Comparison of ENCODE assay signal across 34 cellular contexts in genomic region chr15:78630886-78631633, GRCh38. TPM values are rescaled to one million over a fixed set of nuclear protein-coding genes. Genes with fewer than 3 reads are reported as not detected.
"Had no signal": no experiment of that assay in that cellular context is flagged by ENCODE, and none has a peak within 500 bp of the region (broad histone marks: within the 10 kb centered on the region; RNA-seq: fewer than 3 reads in every experiment).

No MANE protein-coding gene starts in this region.

- H3K27ac ChIP-seq: ascending aorta, cardiac muscle cell, SJCRH30, SK-N-MC, WERI-Rb-1 had no signal

- H3K4me1 ChIP-seq: ascending aorta, SJCRH30 had no signal

- H3K4me3 ChIP-seq: ascending aorta, cardiac muscle cell, MG63, SJCRH30, SK-N-MC had no signal

- H3K9me3 Mint-ChIP-seq: activated naive CD4-positive, alpha-beta T cell treated with anti-CD3 and anti-CD28 coated beads, Interleukin-2, amount 50 U/mL, for 24 hours; activated naive CD8-positive, alpha-beta T cell treated with anti-CD3 and anti-CD28 coated beads, Interleukin-2, amount 10 ng/mL, durations not matched to agents 7 days and 5 days had no signal

- H3K36me3 Mint-ChIP-seq: activated naive CD4-positive, alpha-beta T cell treated with anti-CD3 and anti-CD28 coated beads, Interleukin-2, amount 50 U/mL, for 24 hours; activated naive CD8-positive, alpha-beta T cell treated with anti-CD3 and anti-CD28 coated beads, Interleukin-2, amount 10 ng/mL, durations not matched to agents 7 days and 5 days; IgD-negative memory B cell had no signal

- ATAC-seq: activated CD8-positive, alpha-beta T cell treated with anti-CD3 and anti-CD28 coated beads, Interleukin-2, amount 10 ng/mL, durations not matched to agents 7 days and 5 days; activated T-cell treated with anti-CD3 and anti-CD28 coated beads, Interleukin-2, amount 50 U/mL, for 72 hours; activated T-helper 17 cell treated with anti-CD3 and anti-CD28 coated beads, Interleukin-2, amount 50 U/mL, for 72 hours; Panc1 had no signal

- DNase-seq: activated CD4-positive, alpha-beta T cell treated with anti-CD3 and anti-CD28 coated beads for 1 hour; activated CD4-positive, alpha-beta T cell treated with anti-CD3 and anti-CD28 coated beads for 48 hours; activated CD4-positive, CD25-positive, alpha-beta regulatory T cell; activated CD8-positive, alpha-beta memory T cell treated with anti-CD3 and anti-CD28 coated beads, Interleukin-2, amount 50 U/mL, for 48 hours; activated CD8-positive, alpha-beta T cell treated with anti-CD3 and anti-CD28 coated beads, Interleukin-2, amount 10 ng/mL, durations not matched to agents 7 days and 5 days; activated naive CD4-positive, alpha-beta T cell treated with Interleukin-2 at 50 U/mL for 16 hours; activated naive CD8-positive, alpha-beta T cell treated with anti-CD3 and anti-CD28 coated beads, Interleukin-2, amount 10 ng/mL, durations not matched to agents 7 days and 5 days; activated T-cell treated with anti-CD3 and anti-CD28 coated beads, Interleukin-2, amount 50 U/mL, for 72 hours; amygdala; Kasumi-1; KG1; MG63; NCI-H1048; NCI-H1105 treated with DMSO at 0.1 percent for 48 hours; NCI-H1436; NCI-H1694 treated with DMSO at 0.1 percent for 48 hours; NCI-H2029; NCI-H345; NCI-H524 treated with DMSO at 0.1 percent for 48 hours; SHP77; SJCRH30; T1000; WERI-Rb-1 had no signal

- H3K4me1 Mint-ChIP-seq: activated naive CD4-positive, alpha-beta T cell treated with anti-CD3 and anti-CD28 coated beads, Interleukin-2, amount 50 U/mL, for 24 hours; activated naive CD8-positive, alpha-beta T cell treated with anti-CD3 and anti-CD28 coated beads, Interleukin-2, amount 10 ng/mL, durations not matched to agents 7 days and 5 days; activated T-helper 17 cell treated with anti-CD3 and anti-CD28 coated beads, Interleukin-2, amount 50 U/mL, for 72 hours; IgD-negative memory B cell had no signal

- H3K27me3 ChIP-seq: ascending aorta, cardiac muscle cell had no signal

- H3K36me3 ChIP-seq: ascending aorta, cardiac muscle cell, MG63, SJCRH30 had no signal

- H3K27ac Mint-ChIP-seq: activated CD8-positive, alpha-beta T cell treated with anti-CD3 and anti-CD28 coated beads, Interleukin-2, amount 10 ng/mL, durations not matched to agents 7 days and 5 days; activated naive CD4-positive, alpha-beta T cell treated with anti-CD3 and anti-CD28 coated beads, Interleukin-2, amount 50 U/mL, for 24 hours; activated naive CD8-positive, alpha-beta T cell treated with anti-CD3 and anti-CD28 coated beads, Interleukin-2, amount 10 ng/mL, durations not matched to agents 7 days and 5 days; activated T-cell treated with anti-CD3 and anti-CD28 coated beads, Interleukin-2, amount 50 U/mL, for 72 hours; activated T-helper 17 cell treated with anti-CD3 and anti-CD28 coated beads, Interleukin-2, amount 50 U/mL, for 72 hours; IgD-negative memory B cell had no signal

- H3K9me3 ChIP-seq: SJCRH30 had no signal

- H3K4me3 Mint-ChIP-seq: activated CD8-positive, alpha-beta T cell treated with anti-CD3 and anti-CD28 coated beads, Interleukin-2, amount 10 ng/mL, durations not matched to agents 7 days and 5 days; activated naive CD4-positive, alpha-beta T cell treated with anti-CD3 and anti-CD28 coated beads, Interleukin-2, amount 50 U/mL, for 24 hours; activated naive CD8-positive, alpha-beta T cell treated with anti-CD3 and anti-CD28 coated beads, Interleukin-2, amount 10 ng/mL, durations not matched to agents 7 days and 5 days; activated T-cell treated with anti-CD3 and anti-CD28 coated beads, Interleukin-2, amount 50 U/mL, for 72 hours; activated T-helper 17 cell treated with anti-CD3 and anti-CD28 coated beads, Interleukin-2, amount 50 U/mL, for 72 hours; IgD-negative memory B cell had no signal

RNA-seq across cellular contexts. Expression of gene CHRNB4, which starts 9.9 kb away (rescaled TPM):
- total RNA-seq: activated CD8-positive, alpha-beta T cell treated with anti-CD3 and anti-CD28 coated beads, Interleukin-2, amount 10 ng/mL, durations not matched to agents 7 days and 5 days; activated naive CD8-positive, alpha-beta T cell treated with anti-CD3 and anti-CD28 coated beads, Interleukin-2, amount 10 ng/mL, durations not matched to agents 7 days and 5 days; activated T-cell treated with anti-CD3 and anti-CD28 coated beads, Interleukin-2, amount 50 U/mL, for 72 hours; activated T-helper 17 cell treated with anti-CD3 and anti-CD28 coated beads, Interleukin-2, amount 50 U/mL, for 72 hours; ascending aorta; RPMI7951; T-helper 1 cell treated with Interleukin-12 subunit alpha and Interleukin-12 subunit beta and Interleukin-4 antibody, amounts not matched to agents 30 ng/mL and 1 ng/mL, for 36 hours; T-helper 2 cell treated with Interferon-gamma antibody and Interleukin-4, amounts not matched to agents 100 ng/mL and 5 ng/mL, for 36 hours had no signal
- polyA plus RNA-seq: cardiac muscle cell, IgD-negative memory B cell had no signal

RNA-seq across cellular contexts. Expression of gene CHRNA3, which starts 10.3 kb away (rescaled TPM):
- total RNA-seq: activated CD8-positive, alpha-beta T cell treated with anti-CD3 and anti-CD28 coated beads, Interleukin-2, amount 10 ng/mL, durations not matched to agents 7 days and 5 days; activated naive CD8-positive, alpha-beta T cell treated with anti-CD3 and anti-CD28 coated beads, Interleukin-2, amount 10 ng/mL, durations not matched to agents 7 days and 5 days; activated T-cell treated with anti-CD3 and anti-CD28 coated beads, Interleukin-2, amount 50 U/mL, for 72 hours; activated T-helper 17 cell treated with anti-CD3 and anti-CD28 coated beads, Interleukin-2, amount 50 U/mL, for 72 hours; ascending aorta; NCI-H460; RPMI7951; SJCRH30; T-helper 1 cell treated with Interleukin-12 subunit alpha and Interleukin-12 subunit beta and Interleukin-4 antibody, amounts not matched to agents 30 ng/mL and 1 ng/mL, for 36 hours; T-helper 2 cell treated with Interferon-gamma antibody and Interleukin-4, amounts not matched to agents 100 ng/mL and 5 ng/mL, for 36 hours had no signal
- polyA plus RNA-seq: IgD-negative memory B cell had no signal
